In genomic region chr6:151023346-151023745, GRCh38 we compare ENCODE assay signal across 19 cellular contexts.
DNase-seq lines count a peak whose midpoint lies in the region; ATAC-seq and TF ChIP-seq lines count a peak whose summit lies in the region.
"Had no signal": no experiment of that assay in that cellular context is flagged by ENCODE, and none has a peak within 500 bp of the region (broad histone marks: within the 10 kb centered on the region; RNA-seq: fewer than 3 reads in every experiment).

No MANE protein-coding gene starts in this region.

- H2AFZ ChIP-seq in H9 (ENCODE audit: low read length): no peak overlapping the region

- no peak overlapping the region for H2BK120ac ChIP-seq in H9 (ENCODE audit: low read depth, low read length, poor library complexity, severe bottlenecking)

- H3K4me3 Mint-ChIP-seq in H9 (no peak overlapping the region), nephron (no peak overlapping the region)
- H3K4me3 Mint-ChIP-seq: CD4-positive, CD25-positive, alpha-beta regulatory T cell; CD8-positive, alpha-beta memory T cell had no signal

- H3K36me3 Mint-ChIP-seq in H9 (ENCODE audit: insufficient read depth in 1 of 3, low read depth in 3 of 3): peaks cover 9 to 51% (median 11%) of the 10 kb centered on the region in 3 experiments; a peak in 6 of 7 replicates
- peaks cover 19% of the 10 kb centered on the region for H3K36me3 Mint-ChIP-seq in nephron (ENCODE audit: low read depth)
- H3K36me3 Mint-ChIP-seq: CD4-positive, CD25-positive, alpha-beta regulatory T cell had no signal

- no peak overlapping the region for H3K4ac ChIP-seq in H9 (ENCODE audit: low read depth, low read length)

- intact Hi-C loops in heart right ventricle (cut with DNase I): no loop called here

- H3K27ac ChIP-seq in H9 (ENCODE audit: insufficient read length, low read depth, low read length): no peak overlapping the region
- H3K27ac ChIP-seq in coronary artery: peak overlapping the region; percentile 69 to 81
- H3K27ac ChIP-seq in thoracic aorta: peak overlapping the region; percentile 4 to 70
- H3K27ac ChIP-seq in RWPE1: no peak overlapping the region
- H3K27ac ChIP-seq in heart right ventricle: no peak overlapping the region

- no peak overlapping the region for H4K8ac ChIP-seq in H9 (replicated peaks; ENCODE audit: insufficient read length, low read depth, low read length)

- no peak overlapping the region for H4K91ac ChIP-seq in H9 (ENCODE audit: insufficient read length, low read depth, low read length)

- H3K27me3 ChIP-seq in H9 (ENCODE audit: insufficient read depth, low read length) (no peaks in the 10 kb centered on the region), thoracic aorta (replicated peaks; ENCODE audit: insufficient read depth) (no peaks in the 10 kb centered on the region), heart right ventricle (no peaks in the 10 kb centered on the region)
- H3K27me3 ChIP-seq: BE2C had no signal

- no peak overlapping the region for H2BK20ac ChIP-seq in H9 (ENCODE audit: low read depth, low read length, poor library complexity, severe bottlenecking)

- H3K27me3 Mint-ChIP-seq in H9 (ENCODE audit: low read depth) (no peaks in the 10 kb centered on the region), nephron (ENCODE audit: low read depth) (no peaks in the 10 kb centered on the region)
- H3K27me3 Mint-ChIP-seq: CD4-positive, CD25-positive, alpha-beta regulatory T cell; CD8-positive, alpha-beta memory T cell had no signal

- H3K79me2 ChIP-seq in H9 (ENCODE audit: insufficient read depth, low read length): no peaks in the 10 kb centered on the region

- no peak overlapping the region for H2AK5ac ChIP-seq in H9 (ENCODE audit: insufficient read length, low read length)

- peak overlapping the region in 2 of 3 experiments; percentile 50 to 51; a peak in 2 of 7 replicates for H3K27ac Mint-ChIP-seq in H9
- peak overlapping the region in 2 of 3 experiments; percentile 45 to 78 for H3K27ac Mint-ChIP-seq in nephron

- H2BK15ac ChIP-seq in H9 (ENCODE audit: low read depth, low read length): no peak overlapping the region

- TF ChIP-seq CTCF in H9 (conservative IDR thresholded peaks at IDR 0.05) (no peak), coronary artery (IDR thresholded peaks at IDR 0.05) (no peak), nephron (IDR thresholded peaks at IDR 0.05; ENCODE audit: unreplicated experiment in 3 of 3) (no peak), thoracic aorta (IDR thresholded peaks at IDR 0.05) (no peak), RWPE1 (conservative IDR thresholded peaks at IDR 0.05; ENCODE audit: low read depth) (no peak), heart right ventricle (IDR thresholded peaks at IDR 0.05) (no peak)

- H3K79me1 ChIP-seq in H9 (ENCODE audit: insufficient read depth, low read depth, low read length, poor library complexity, severe bottlenecking): no peaks in the 10 kb centered on the region

- H3K18ac ChIP-seq in H9 (ENCODE audit: insufficient read length, low read depth, low read length): no peak overlapping the region

- POLR2A ChIA-PET in RWPE1 (lab: Yijun Ruan, JAX; ENCODE audit: low non-redundant PET): no interaction called here

- no peak overlapping the region for H3K14ac ChIP-seq in H9 (ENCODE audit: insufficient read depth, low read length)

- H3K4me1 Mint-ChIP-seq in H9: peaks cover 17 to 18% of the 10 kb centered on the region in 2 experiments
- peaks cover 32% of the 10 kb centered on the region for H3K4me1 Mint-ChIP-seq in nephron

- no peak overlapping the region for H3T11ph ChIP-seq in H9 (ENCODE audit: low read length)

- H3K9ac ChIP-seq in H9 (ENCODE audit: extremely low read depth, insufficient read length, low read length): no peak overlapping the region

- peaks cover 3% of the 10 kb centered on the region for H3K36me3 ChIP-seq in thoracic aorta
- H3K36me3 ChIP-seq in heart right ventricle: peaks cover 0 to 10% (median 0%) of the 10 kb centered on the region in 9 donors

- H3K9me3 ChIP-seq in H9 (ENCODE audit: control insufficient read depth, low read depth, low read length) (no peaks in the 10 kb centered on the region), thoracic aorta (no peaks in the 10 kb centered on the region), heart right ventricle (no peaks in the 10 kb centered on the region)
- H3K9me3 ChIP-seq: BE2C, HAP-1 had no signal

- WGBS in H9 (ENCODE audit: extremely low coverage, insufficient read length, low lambda C conversion rate): no CpG with 5 or more reads among the region's 5 CpGs
- 95% methylated on average over 5 of the region's 5 CpGs for WGBS in heart right ventricle, 2 donors

- no peaks in the 10 kb centered on the region for H4K20me1 ChIP-seq in H9 (ENCODE audit: control insufficient read depth, insufficient read depth, insufficient read length)

- H4K5ac ChIP-seq in H9 (ENCODE audit: insufficient read length, low read depth, low read length): no peak overlapping the region

- H3K9me3 Mint-ChIP-seq in H9: no peaks in the 10 kb centered on the region
- peaks cover 2% of the 10 kb centered on the region for H3K9me3 Mint-ChIP-seq in nephron
- H3K9me3 Mint-ChIP-seq: CD4-positive, CD25-positive, alpha-beta regulatory T cell; CD8-positive, alpha-beta memory T cell had no signal

- no peak overlapping the region for H3K23ac ChIP-seq in H9 (ENCODE audit: insufficient read length, low read depth, low read length)

- no peaks in the 10 kb centered on the region for H3K4me1 ChIP-seq in H9 (ENCODE audit: insufficient read depth, low read length)
- peaks cover 3 to 32% of the 10 kb centered on the region in 2 donors for H3K4me1 ChIP-seq in thoracic aorta (ENCODE audit: control insufficient read depth in 1 of 2, low read depth in 2 of 2)
- H3K4me1 ChIP-seq in heart right ventricle: peaks cover 0 to 15% (median 8%) of the 10 kb centered on the region in 9 donors
- H3K4me1 ChIP-seq: BE2C, HAP-1 had no signal

- DNase-seq in H9 (no peak), coronary artery (ENCODE audit: low spot score) (no peak), thoracic aorta (ENCODE audit: low spot score) (no peak), RWPE1 (ENCODE audit: low spot score) (no peak), heart right ventricle (no peak)
- DNase-seq in activated CD4-positive, alpha-beta T cell treated with anti-CD3 and anti-CD28 coated beads for 4 hours: no peak
- DNase-seq: ACHN; BE2C; C1 segment of cervical spinal cord; CD4-positive, CD25-positive, alpha-beta regulatory T cell; CD8-positive, alpha-beta memory T cell; COR-L47; DMS 273 treated with DMSO at 0.1 percent for 48 hours; DMS53; DND-41; EL had no signal

- ATAC-seq in thoracic aorta (ENCODE audit: insufficient number of reproducible peaks, low FRiP score, low read depth): no peak
- ATAC-seq in heart right ventricle: no peak
- ATAC-seq: GM12878 had no signal

- no peak overlapping the region for H3K56ac ChIP-seq in H9 (ENCODE audit: insufficient read length, low read depth, low read length)

- H2BK5ac ChIP-seq in H9 (ENCODE audit: insufficient read length, low read length): no peak overlapping the region

- CTCF ChIA-PET in RWPE1 (lab: Yijun Ruan, JAX): no interaction called here

- H2BK12ac ChIP-seq in H9 (ENCODE audit: insufficient read length, low read depth, low read length): no peak overlapping the region

- H3K23me2 ChIP-seq in H9 (ENCODE audit: insufficient read length, low read depth, low read length, poor library complexity, severe bottlenecking): peaks cover 3% of the 10 kb centered on the region

- H3K4me3 ChIP-seq in coronary artery: no peak overlapping the region
- no peak overlapping the region for H3K4me3 ChIP-seq in thoracic aorta
- H3K4me3 ChIP-seq in heart right ventricle: no peak overlapping the region
- H3K4me3 ChIP-seq: GM12878, HAP-1 had no signal

- no peak overlapping the region for H3K4me2 ChIP-seq in H9 (ENCODE audit: insufficient read depth, insufficient read length, low read length)

Comparison
In these comparisons a context has a peak if more than half of its experiments do, and no peak if none do; other contexts are left out.
1. H3K27ac ChIP-seq: peak in coronary artery (2 of 2) and thoracic aorta (2 of 2); none in H9 (single experiment), RWPE1 (single experiment) and heart right ventricle (0 of 10).